18 cellular contexts compared by ENCODE assay signal in genomic region chr3:183650554-183650953, GRCh38. TPM values are rescaled to one million over a fixed set of nuclear protein-coding genes. Genes with fewer than 3 reads are reported as not detected.
DNase-seq lines count a peak whose midpoint lies in the region; ATAC-seq and TF ChIP-seq lines count a peak whose summit lies in the region.
"Had no signal": no experiment of that assay in that cellular context is flagged by ENCODE, and none has a peak within 500 bp of the region (broad histone marks: within the 10 kb centered on the region; RNA-seq: fewer than 3 reads in every experiment).

No MANE protein-coding gene starts in this region.

- H3K4me1 Mint-ChIP-seq in Caco-2 (ENCODE audit: low read depth, unreplicated experiment): no peaks in the 10 kb centered on the region
- H3K4me1 Mint-ChIP-seq in HFFc6 (ENCODE audit: low read depth): peaks cover 14% of the 10 kb centered on the region
- H3K4me1 Mint-ChIP-seq in GM23338: no peaks in the 10 kb centered on the region
- peaks cover 4 to 15% (median 7%) of the 10 kb centered on the region in 4 donors for H3K4me1 Mint-ChIP-seq in naive thymus-derived CD8-positive, alpha-beta T cell

- H3K36me3 ChIP-seq in Caco-2 (ENCODE audit: control insufficient read depth, insufficient read depth, low read length) (no peaks in the 10 kb centered on the region; the same call in 1 of the 2 replicates), GM23338 (ENCODE audit: insufficient read depth) (peaks cover 46% of the 10 kb centered on the region), MM.1S (replicated peaks; ENCODE audit: insufficient read depth, low read length) (no peaks in the 10 kb centered on the region)
- H3K36me3 ChIP-seq: HAP-1, SJCRH30 had no signal

- H3K9me3 ChIP-seq in Caco-2: peaks cover 24% of the 10 kb centered on the region
- no peaks in the 10 kb centered on the region for H3K9me3 ChIP-seq in MM.1S (replicated peaks; ENCODE audit: insufficient read depth, low read length)

- intact Hi-C loops in Caco-2 (cut with micrococcal nuclease; ENCODE audit: unreplicated experiment): no loop called here

- no peak overlapping the region for H3K27ac Mint-ChIP-seq in Caco-2 (ENCODE audit: unreplicated experiment)
- H3K27ac Mint-ChIP-seq in HFFc6: no peak overlapping the region
- H3K27ac Mint-ChIP-seq in GM23338: no peak overlapping the region
- no peak overlapping the region for H3K27ac Mint-ChIP-seq in naive thymus-derived CD8-positive, alpha-beta T cell

- H3K4me1 ChIP-seq in Caco-2 (no peaks in the 10 kb centered on the region), GM23338 (ENCODE audit: insufficient read depth) (no peaks in the 10 kb centered on the region), MM.1S (ENCODE audit: low read length) (no peaks in the 10 kb centered on the region)
- H3K4me1 ChIP-seq: BLaER1 treated with 17β-estradiol and CSF1 and Interleukin-3, amounts not matched to agents 10 nM and 100 nM; HAP-1; SJCRH30 had no signal

- POLR2A ChIA-PET in Caco-2 (lab: Charles Lee): no interaction called here
- POLR2A ChIA-PET in naive thymus-derived CD8-positive, alpha-beta T cell (lab: Charles Lee): no interaction called here

- H3K79me2 ChIP-seq in GM23338 (replicated peaks; ENCODE audit: insufficient read depth): no peaks in the 10 kb centered on the region; the same call in 1 of the 2 replicates
- H3K79me2 ChIP-seq in MM.1S (ENCODE audit: low read length): peaks cover 9% of the 10 kb centered on the region; the same call in 1 of the 2 replicates

- TSS peak; percentile 26 for BruUV-seq in Caco-2 (replicated peaks; lab: Mats Ljungman, UMichigan)

- H3K27me3 ChIP-seq in Caco-2 (replicated peaks; ENCODE audit: control insufficient read depth, insufficient read depth, low read length) (no peaks in the 10 kb centered on the region), GM23338 (ENCODE audit: insufficient read depth) (no peaks in the 10 kb centered on the region), MM.1S (replicated peaks; ENCODE audit: insufficient read depth, low read length) (no peaks in the 10 kb centered on the region)
- H3K27me3 ChIP-seq: BLaER1 treated with 17β-estradiol and CSF1 and Interleukin-3, amounts not matched to agents 10 nM and 100 nM; SJCRH30 had no signal

- H3K27ac ChIP-seq in GM23338 (ENCODE audit: low read depth) (no peak overlapping the region), MM.1S (ENCODE audit: low read length) (no peak overlapping the region)
- H3K27ac ChIP-seq: BLaER1 treated with 17β-estradiol and CSF1 and Interleukin-3, amounts not matched to agents 10 nM and 100 nM; PC-9; SJCRH30 had no signal

- peaks cover 13% of the 10 kb centered on the region for H3K36me3 Mint-ChIP-seq in Caco-2 (ENCODE audit: insufficient read depth, unreplicated experiment)
- H3K36me3 Mint-ChIP-seq in HFFc6 (ENCODE audit: low read depth): peaks cover 27% of the 10 kb centered on the region
- H3K36me3 Mint-ChIP-seq in GM23338 (ENCODE audit: low read depth): peaks cover 70% of the 10 kb centered on the region
- peaks cover 44 to 73% (median 65%) of the 10 kb centered on the region in 3 donors for H3K36me3 Mint-ChIP-seq in naive thymus-derived CD8-positive, alpha-beta T cell

- DNase-seq in Caco-2 (no peak), HFFc6 (peak; percentile 50), amniotic stem cell (lab: John Stamatoyannopoulos, UW) (peak; percentile 31), fibroblast of pulmonary artery (ENCODE audit: low read depth) (peak; percentile 18), GM23338 (ENCODE audit: low spot score) (no peak), MM.1S (no peak)
- DNase-seq in activated CD8-positive, alpha-beta memory T cell treated with anti-CD3 and anti-CD28 coated beads for 24 hours: no peak
- no peak for DNase-seq in naive thymus-derived CD8-positive, alpha-beta T cell
- DNase-seq: CD8-positive, alpha-beta memory T cell; KG1; MV-4-11; NCI-H1694 treated with DMSO at 0.1 percent for 48 hours; NCI-H510A treated with DMSO at 0.1 percent for 48 hours; NCI-H82; SJCRH30 had no signal

- H4K20me1 ChIP-seq in GM23338 (replicated peaks; ENCODE audit: insufficient read depth) (no peaks in the 10 kb centered on the region), MM.1S (ENCODE audit: insufficient read depth, low read length) (no peaks in the 10 kb centered on the region)

- TF ChIP-seq CTCF in Caco-2 (IDR thresholded peaks at IDR 0.05; ENCODE audit: insufficient read depth in 1 of 2, low read depth in 1 of 2, low read length in 1 of 2, severe bottlenecking in 1 of 2, unreplicated experiment in 1 of 2): no peak
- no peak for TF ChIP-seq CTCF in HFFc6 (IDR thresholded peaks at IDR 0.05)
- no peak for TF ChIP-seq CTCF in fibroblast of pulmonary artery (IDR thresholded peaks at IDR 0.05; ENCODE audit: low read length, missing control alignments)
- TF ChIP-seq CTCF in GM23338 (conservative IDR thresholded peaks at IDR 0.05; ENCODE audit: low read depth in 2 of 2): no peak
- TF ChIP-seq CTCF in MM.1S (IDR thresholded peaks at IDR 0.05; ENCODE audit: low read length): no peak

- H3K27me3 Mint-ChIP-seq in Caco-2 (ENCODE audit: insufficient read depth, unreplicated experiment): no peaks in the 10 kb centered on the region
- H3K27me3 Mint-ChIP-seq in HFFc6 (ENCODE audit: insufficient read depth): no peaks in the 10 kb centered on the region; the same call in 1 of the 2 replicates
- H3K27me3 Mint-ChIP-seq in GM23338 (ENCODE audit: insufficient read depth, low read depth, poor library complexity): peaks cover 8% of the 10 kb centered on the region
- H3K27me3 Mint-ChIP-seq in naive thymus-derived CD8-positive, alpha-beta T cell: no peaks in the 10 kb centered on the region
- H3K27me3 Mint-ChIP-seq: CD8-positive, alpha-beta memory T cell had no signal

- H3F3A ChIP-seq in GM23338 (replicated peaks; ENCODE audit: low read depth) (no peaks in the 10 kb centered on the region), MM.1S (ENCODE audit: insufficient read depth, low read length) (no peaks in the 10 kb centered on the region)

- CTCF ChIA-PET in Caco-2 (lab: Charles Lee): no interaction called here

- no peak for ATAC-seq in GM23338
- no peak for ATAC-seq in naive thymus-derived CD8-positive, alpha-beta T cell

- no peak overlapping the region for H3K4me3 ChIP-seq in Caco-2 (ENCODE audit: low read depth, low read length)
- H3K4me3 ChIP-seq in fibroblast of pulmonary artery (replicated peaks; ENCODE audit: low read depth, low read length): no peak overlapping the region
- no peak overlapping the region for H3K4me3 ChIP-seq in GM23338
- H3K4me3 ChIP-seq in MM.1S (ENCODE audit: low read length): no peak overlapping the region
- H3K4me3 ChIP-seq: HAP-1, PC-9, SJCRH30 had no signal

- H3K4me2 ChIP-seq in GM23338 (no peak overlapping the region), MM.1S (ENCODE audit: low read depth, low read length) (no peak overlapping the region)
- H3K4me2 ChIP-seq: BLaER1 treated with 17β-estradiol and CSF1 and Interleukin-3, amounts not matched to agents 10 nM and 100 nM; PC-9 had no signal

- H3K9me2 ChIP-seq in GM23338 (ENCODE audit: insufficient read depth): no peaks in the 10 kb centered on the region
- H3K9me2 ChIP-seq in MM.1S (replicated peaks; ENCODE audit: insufficient read depth, low read length): no peaks in the 10 kb centered on the region

- no peak overlapping the region for H2AFZ ChIP-seq in GM23338
- no peak overlapping the region for H2AFZ ChIP-seq in MM.1S (ENCODE audit: low read length)
- H2AFZ ChIP-seq: PC-9 had no signal

- H3K9me3 Mint-ChIP-seq in Caco-2 (ENCODE audit: unreplicated experiment) (peaks cover 35% of the 10 kb centered on the region), HFFc6 (peaks cover 28% of the 10 kb centered on the region), GM23338 (peaks cover 42% of the 10 kb centered on the region)
- peaks cover 0 to 56% (median 30%) of the 10 kb centered on the region in 9 donors for H3K9me3 Mint-ChIP-seq in naive thymus-derived CD8-positive, alpha-beta T cell

- H3K9ac ChIP-seq in MM.1S (ENCODE audit: low read length): no peak overlapping the region
- H3K9ac ChIP-seq: BLaER1 treated with 17β-estradiol and CSF1 and Interleukin-3, amounts not matched to agents 10 nM and 100 nM had no signal

- H3K4me3 Mint-ChIP-seq in Caco-2 (ENCODE audit: unreplicated experiment): no peak overlapping the region
- H3K4me3 Mint-ChIP-seq in HFFc6: no peak overlapping the region
- H3K4me3 Mint-ChIP-seq in GM23338: no peak overlapping the region
- H3K4me3 Mint-ChIP-seq in naive thymus-derived CD8-positive, alpha-beta T cell: peak overlapping the region in 1 of 10 donors; percentile 50
- H3K4me3 Mint-ChIP-seq: CD8-positive, alpha-beta memory T cell had no signal

TF ChIP-seq in GM23338, 12 proteins besides CTCF, POLR2A, EP300 and RAD21 (continues in another document):
- no peak for TF ChIP-seq ZNF114 (CRISPR knock-in tag; IDR thresholded peaks at IDR 0.05)
- no peak for TF ChIP-seq EZH2 (IDR thresholded peaks at IDR 0.05; ENCODE audit: low read depth, unreplicated experiment)
- no peak for TF ChIP-seq POLR2AphosphoS5 (IDR thresholded peaks at IDR 0.05; ENCODE audit: low read depth)
- TF ChIP-seq STAT1 (IDR thresholded peaks at IDR 0.05; ENCODE audit: unreplicated experiment): no peak
- TF ChIP-seq CREB1 (CRISPR knock-in tag; IDR thresholded peaks at IDR 0.05; ENCODE audit: low read depth): no peak

RNA-seq across cellular contexts. Expression of gene KLHL24, which starts 15.1 kb away (rescaled TPM):
- total RNA-seq in Caco-2 (2022): 16.8 and 17.6 TPM in 2 replicates
- 10 to 100 TPM in 1 of 6 experiments, 1 to 10 TPM in 5; 5.6 to 15.1 (median 6.7) TPM for total RNA-seq in HFFc6 (2021; fragmentation: NEBNext Ultra II Directional; extraction: Animal tissue kit (Norgen Biotek cat#: 25700))
- total RNA-seq in GM23338 (2014; rRNA removed; shearing (Covaris generic)): 31.8 and 51.0 TPM in 2 replicates
- polyA plus RNA-seq in GM23338 (2016; fragmentation: Nextera tagmentation; extraction: Ambion mirVana): 5.9 and 8.2 TPM in 2 replicates
- total RNA-seq in naive thymus-derived CD8-positive, alpha-beta T cell: 100 to 1,000 TPM; 107 to 114 TPM
- 10 to 100 TPM; 42.4 to 46.3 (median 44.2) TPM for polyA plus RNA-seq in naive thymus-derived CD8-positive, alpha-beta T cell

RNA-seq across cellular contexts. Expression of gene YEATS2, which starts 47.0 kb away (rescaled TPM):
- total RNA-seq in Caco-2 (2022): 34.5 and 37.7 TPM in 2 replicates
- 10 to 100 TPM; 19.0 to 24.6 (median 20.7) TPM for total RNA-seq in HFFc6 (2021; fragmentation: NEBNext Ultra II Directional; extraction: Animal tissue kit (Norgen Biotek cat#: 25700))
- total RNA-seq in GM23338 (2014; rRNA removed; shearing (Covaris generic)): 45.9 and 72.8 TPM in 2 replicates
- polyA plus RNA-seq in GM23338 (2016; fragmentation: Nextera tagmentation; extraction: Ambion mirVana): 13.9 and 15.2 TPM in 2 replicates
- total RNA-seq in naive thymus-derived CD8-positive, alpha-beta T cell: 10 to 100 TPM; 22.6 to 24.3 TPM
- polyA plus RNA-seq in naive thymus-derived CD8-positive, alpha-beta T cell: 1 to 10 TPM; 4.3 to 6.8 (median 4.9) TPM

Comparison
In these comparisons a context has a peak if more than half of its experiments do, and no peak if none do; other contexts are left out.
1. DNase-seq: peak in HFFc6 (single experiment), amniotic stem cell (single experiment) and fibroblast of pulmonary artery (single experiment); none in Caco-2 (0 of 2), activated CD8-positive, alpha-beta memory T cell treated with anti-CD3 and anti-CD28 coated beads for 24 hours (single experiment), GM23338 (single experiment), MM.1S (single experiment) and naive thymus-derived CD8-positive, alpha-beta T cell (0 of 10).